In the genomic region with DNA sequence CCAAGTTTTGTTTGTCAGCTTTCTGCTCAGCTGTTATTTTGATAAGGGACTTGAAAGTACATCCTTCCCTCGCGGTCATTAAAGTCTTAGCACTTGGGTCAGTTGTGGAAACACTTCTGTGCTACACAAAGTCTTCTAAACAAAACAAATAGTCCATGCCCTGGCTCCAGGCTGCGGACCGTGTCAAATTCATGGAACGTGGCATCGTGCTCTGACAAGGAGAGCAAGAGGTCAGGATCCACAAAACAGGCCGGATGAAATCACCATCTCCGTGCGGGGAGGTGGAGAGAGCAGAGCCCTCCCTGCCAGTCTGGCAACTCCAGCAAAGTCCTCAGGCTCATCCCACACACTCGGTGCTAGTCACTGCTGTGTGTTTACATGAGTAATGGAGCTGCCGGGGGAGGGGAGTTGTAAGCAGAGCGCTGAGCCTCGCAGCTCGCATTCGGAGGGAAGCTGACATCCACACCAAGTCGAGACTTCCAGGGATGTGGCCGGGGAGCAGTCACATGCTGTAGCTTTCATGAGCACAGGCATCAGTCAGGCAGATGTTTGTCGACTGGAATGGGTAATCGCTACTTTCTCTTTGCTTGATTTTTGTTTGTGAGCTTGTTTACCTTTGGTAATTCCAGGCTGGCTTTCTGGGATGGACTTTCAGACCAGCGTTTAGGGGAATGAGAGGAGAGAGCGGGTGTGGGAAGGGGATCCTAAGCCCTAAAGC, we compare ENCODE assay signal across 8 cellular contexts.
A peak's percentile ranks its signal among the peaks of the same experiment; 100 is the strongest.
DNase-seq lines count a peak whose midpoint lies in the region; ATAC-seq and TF ChIP-seq lines count a peak whose summit lies in the region.

No MANE protein-coding gene starts in this region.

- intact Hi-C loops in body of pancreas (cut with DNase I) (no loop called here), sciatic nerve (cut with DNase I) (loop anchor here (10.0 kb wide), 1 partner anchor 196 kb away; no protein-coding TSS in a partner anchor)

- DNase-seq in BE2C (peak; percentile 83), T1000 (lab: John Stamatoyannopoulos, UW) (peak; percentile 83), body of pancreas (peak; percentile 50 to 78 (median 72)), iPS DF 4.7 (ENCODE audit: extremely low read depth, low spot score) (peak; percentile 28), sciatic nerve (ENCODE audit: low spot score) (peak; percentile 90), NCI-H345 (lab: John Stamatoyannopoulos, UW) (no peak)

- no peak overlapping the region for H3K27ac ChIP-seq in HUES6 (ENCODE audit: low read depth, low read length)
- H3K27ac ChIP-seq in body of pancreas = peak overlapping the region; percentile 21 to 66 (median 60)

- H3K4me3 ChIP-seq in BE2C (ENCODE audit: low read depth, low read length) = peak overlapping the region; percentile 47
- H3K4me3 ChIP-seq in HUES6 (ENCODE audit: low read depth, low read length) = peak overlapping the region; percentile 34
- no peak overlapping the region for H3K4me3 ChIP-seq in body of pancreas

- H3K9ac ChIP-seq in HUES6 (ENCODE audit: low read length) = peak overlapping the region; percentile 14

- no peak for TF ChIP-seq CTCF in BE2C (IDR thresholded peaks at IDR 0.05; ENCODE audit: low read depth, low read length)
- no peak for TF ChIP-seq CTCF in body of pancreas (IDR thresholded peaks at IDR 0.05)

- 20 to 28% methylated on average over 9 to 21 of the region's 21 CpGs for WGBS in body of pancreas, 2 donors

- peak in 2 of 3 donors; percentile 53 to 65 for TF ChIP-seq POLR2A in body of pancreas (IDR thresholded peaks at IDR 0.05)

- H3K4me1 ChIP-seq in BE2C (peaks cover 30% of the 10 kb centered on the region), HUES6 (ENCODE audit: control insufficient read depth, insufficient read depth, low read length) (peaks cover 43% of the 10 kb centered on the region), body of pancreas (peaks cover 14% of the 10 kb centered on the region)

- H3K9me3 ChIP-seq in BE2C (no peaks in the 10 kb centered on the region), HUES6 (ENCODE audit: control insufficient read depth, insufficient read depth, low read depth, low read length) (no peaks in the 10 kb centered on the region), body of pancreas (no peaks in the 10 kb centered on the region)

- H3K27me3 ChIP-seq in BE2C = no peaks in the 10 kb centered on the region
- no peaks in the 10 kb centered on the region for H3K27me3 ChIP-seq in HUES6 (ENCODE audit: control insufficient read depth, insufficient read depth, low read length)
- H3K27me3 ChIP-seq in body of pancreas = no peaks in the 10 kb centered on the region

- ATAC-seq in body of pancreas (peak; percentile 77), sciatic nerve (peak; percentile 92), GM19397 (IDR thresholded peaks at IDR 0.05; ENCODE audit: unreplicated experiment) (no peak)

- peaks cover 10% of the 10 kb centered on the region for H3K36me3 ChIP-seq in BE2C
- no peaks in the 10 kb centered on the region for H3K36me3 ChIP-seq in HUES6 (ENCODE audit: control insufficient read depth, insufficient read depth, low read length)
- no peaks in the 10 kb centered on the region for H3K36me3 ChIP-seq in body of pancreas (replicated peaks in 1 of 2; ENCODE audit: insufficient read depth in 1 of 2, low read depth in 2 of 2)

Comparison
In these comparisons a context has a peak if more than half of its experiments do, and no peak if none do; other contexts are left out.
1. H3K4me3 ChIP-seq: peak in BE2C (single experiment) and HUES6 (single experiment); none in body of pancreas (0 of 2).